Comparison of ENCODE assay signal across 10 cellular contexts in genomic region chr15:100940785-100941379, GRCh38. TPM values are rescaled to one million over a fixed set of nuclear protein-coding genes. Genes with fewer than 3 reads are reported as not detected.
DNase-seq lines count a peak whose midpoint lies in the region; ATAC-seq, FAIRE-seq and TF ChIP-seq lines count a peak whose summit lies in the region.
"Had no signal": no experiment of that assay in that cellular context is flagged by ENCODE, and none has a peak within 500 bp of the region (broad histone marks: within the 10 kb centered on the region; RNA-seq: fewer than 3 reads in every experiment).

No MANE protein-coding gene starts in this region.

- 70% methylated on average over 2 of the region's 2 CpGs for WGBS in esophagus muscularis mucosa

- intact Hi-C loops in esophagus muscularis mucosa (cut with DNase I) = no loop called here
- intact Hi-C loops in activated CD4-positive, alpha-beta T cell treated with anti-CD3 and anti-CD28 coated beads for 36 hours (cut with DNase I, micrococcal nuclease) = no loop called here

- TF ChIP-seq EP300 in esophagus muscularis mucosa (IDR thresholded peaks at IDR 0.05) = no peak

- FAIRE-seq in GM18507 (lab: Jason Lieb, UNC) = peak; percentile 93

- DNase-seq in GM18507 (ENCODE audit: extremely low spot score, insufficient read length, low read depth) = no peak
- peak; percentile 88 for DNase-seq in esophagus muscularis mucosa (ENCODE audit: extremely low spot score)
- DNase-seq in NK-92 (lab: John Stamatoyannopoulos, UW; ENCODE audit: unreplicated experiment) = no peak
- no peak for DNase-seq in GM23338 (ENCODE audit: low spot score)
- DNase-seq in activated CD4-positive, alpha-beta T cell treated with anti-CD3 and anti-CD28 coated beads for 36 hours = no peak
- DNase-seq: effector CD4-positive, alpha-beta T cell; NCI-H1092 had no signal

- no peak overlapping the region for H3K27ac Mint-ChIP-seq in GM23338
- no peak overlapping the region for H3K27ac Mint-ChIP-seq in activated CD4-positive, alpha-beta T cell treated with anti-CD3 and anti-CD28 coated beads for 36 hours

- ATAC-seq in GM21717 (IDR thresholded peaks at IDR 0.05; ENCODE audit: unreplicated experiment) (peak; percentile 65), HG03520 (IDR thresholded peaks at IDR 0.05; ENCODE audit: unreplicated experiment) (peak; percentile 85), GM23338 (no peak), SK-N-SH treated with all-trans-retinoic acid at 6 μM for 48 hours (no peak)
- ATAC-seq in activated CD4-positive, alpha-beta T cell treated with anti-CD3 and anti-CD28 coated beads for 36 hours = no peak

- POLR2A ChIA-PET in activated CD4-positive, alpha-beta T cell treated with anti-CD3 and anti-CD28 coated beads for 36 hours (lab: Charles Lee) = no interaction called here

- H3K27me3 ChIP-seq in esophagus muscularis mucosa (no peaks in the 10 kb centered on the region), GM23338 (ENCODE audit: insufficient read depth) (no peaks in the 10 kb centered on the region)

- no peaks in the 10 kb centered on the region for H3K9me3 Mint-ChIP-seq in GM23338
- no peaks in the 10 kb centered on the region for H3K9me3 Mint-ChIP-seq in activated CD4-positive, alpha-beta T cell treated with anti-CD3 and anti-CD28 coated beads for 36 hours (ENCODE audit: low read depth)

- H2AFZ ChIP-seq in GM23338 = no peak overlapping the region

- H3K79me2 ChIP-seq in GM23338 (replicated peaks; ENCODE audit: insufficient read depth) = no peaks in the 10 kb centered on the region

- CTCF ChIA-PET in activated CD4-positive, alpha-beta T cell treated with anti-CD3 and anti-CD28 coated beads for 36 hours (lab: Charles Lee) = no interaction called here

- no peak overlapping the region for H3K4me3 Mint-ChIP-seq in GM23338
- no peak overlapping the region for H3K4me3 Mint-ChIP-seq in activated CD4-positive, alpha-beta T cell treated with anti-CD3 and anti-CD28 coated beads for 36 hours

- H3K27me3 Mint-ChIP-seq in GM23338 (ENCODE audit: insufficient read depth, low read depth, poor library complexity) = no peaks in the 10 kb centered on the region
- peaks cover 1% of the 10 kb centered on the region for H3K27me3 Mint-ChIP-seq in activated CD4-positive, alpha-beta T cell treated with anti-CD3 and anti-CD28 coated beads for 36 hours

- H3K4me1 ChIP-seq in esophagus muscularis mucosa (peaks cover 0 to 9% (median 3%) of the 10 kb centered on the region in 4 donors), GM23338 (ENCODE audit: insufficient read depth) (no peaks in the 10 kb centered on the region)

- no peaks in the 10 kb centered on the region for H3K36me3 ChIP-seq in esophagus muscularis mucosa
- no peaks in the 10 kb centered on the region for H3K36me3 ChIP-seq in GM23338 (ENCODE audit: insufficient read depth)

- no peaks in the 10 kb centered on the region for H3F3A ChIP-seq in GM23338 (replicated peaks; ENCODE audit: low read depth)

- H3K36me3 Mint-ChIP-seq in GM23338 (ENCODE audit: low read depth) = no peaks in the 10 kb centered on the region
- no peaks in the 10 kb centered on the region for H3K36me3 Mint-ChIP-seq in activated CD4-positive, alpha-beta T cell treated with anti-CD3 and anti-CD28 coated beads for 36 hours (ENCODE audit: low read depth)

- H4K20me1 ChIP-seq in GM23338 (replicated peaks; ENCODE audit: insufficient read depth) = no peaks in the 10 kb centered on the region

- H3K4me1 Mint-ChIP-seq in GM23338 = no peaks in the 10 kb centered on the region
- H3K4me1 Mint-ChIP-seq in activated CD4-positive, alpha-beta T cell treated with anti-CD3 and anti-CD28 coated beads for 36 hours = no peaks in the 10 kb centered on the region

- no peak overlapping the region for H3K27ac ChIP-seq in esophagus muscularis mucosa (replicated peaks in 1 of 4)
- H3K27ac ChIP-seq in GM23338 (ENCODE audit: low read depth) = no peak overlapping the region

- H3K4me3 ChIP-seq in esophagus muscularis mucosa = no peak overlapping the region
- H3K4me3 ChIP-seq in GM23338 = no peak overlapping the region

- H3K9me3 ChIP-seq in esophagus muscularis mucosa = peaks cover 0 to 4% (median 2%) of the 10 kb centered on the region in 4 donors

- H3K4me2 ChIP-seq in GM23338 = no peak overlapping the region

- TF ChIP-seq POLR2A in esophagus muscularis mucosa (IDR thresholded peaks at IDR 0.05; ENCODE audit: low read depth) = no peak

- no peak for TF ChIP-seq CTCF in esophagus muscularis mucosa (IDR thresholded peaks at IDR 0.05)
- TF ChIP-seq CTCF in GM23338 (conservative IDR thresholded peaks at IDR 0.05; ENCODE audit: low read depth in 2 of 2) = no peak

- H3K9me2 ChIP-seq in GM23338 (ENCODE audit: insufficient read depth) = no peaks in the 10 kb centered on the region

TF ChIP-seq in GM23338, 12 proteins besides CTCF, POLR2A, EP300 and RAD21 (continues in another document):
- TF ChIP-seq STAT1 (IDR thresholded peaks at IDR 0.05; ENCODE audit: unreplicated experiment) = no peak
- no peak for TF ChIP-seq NANOG (IDR thresholded peaks at IDR 0.05; ENCODE audit: borderline replicate concordance)

TF ChIP-seq in SK-N-SH treated with all-trans-retinoic acid at 6 μM for 48 hours, 23 proteins besides CTCF, POLR2A, EP300 and RAD21:
- TF ChIP-seq POU6F1 (CRISPR knock-in tag; IDR thresholded peaks at IDR 0.05; ENCODE audit: borderline replicate concordance, low read depth) (no peak), PPARA (CRISPR knock-in tag; IDR thresholded peaks at IDR 0.05; ENCODE audit: borderline replicate concordance) (no peak), ZNF565 (CRISPR knock-in tag; conservative IDR thresholded peaks at IDR 0.05; ENCODE audit: low read depth) (no peak), OSR1 (CRISPR knock-in tag; IDR thresholded peaks at IDR 0.05) (no peak), TSHZ2 (CRISPR knock-in tag; IDR thresholded peaks at IDR 0.05) (no peak), TOX (CRISPR knock-in tag; IDR thresholded peaks at IDR 0.05; ENCODE audit: borderline replicate concordance) (no peak), BACH2 (CRISPR knock-in tag; IDR thresholded peaks at IDR 0.05; ENCODE audit: borderline replicate concordance) (no peak), ZNF8 (CRISPR knock-in tag; IDR thresholded peaks at IDR 0.05) (no peak), SNAI2 (CRISPR knock-in tag; IDR thresholded peaks at IDR 0.05) (no peak), CSDC2 (CRISPR knock-in tag; IDR thresholded peaks at IDR 0.05) (no peak), ARNTL (CRISPR knock-in tag; IDR thresholded peaks at IDR 0.05; ENCODE audit: borderline replicate concordance, low read depth) (no peak)

RNA-seq across cellular contexts. Expression of gene LRRK1, which starts 21.7 kb away (rescaled TPM):
- total RNA-seq in esophagus muscularis mucosa = 10 to 100 TPM; 11.3 to 18.0 (median 15.4) TPM
- total RNA-seq in GM23338 (2014; rRNA removed; shearing (Covaris generic)) = 2.6 and 4.4 TPM in 2 replicates
- polyA plus RNA-seq in GM23338 (2016; fragmentation: Nextera tagmentation; extraction: Ambion mirVana) = 4.1 and 4.5 TPM in 2 replicates
- total RNA-seq in activated CD4-positive, alpha-beta T cell treated with anti-CD3 and anti-CD28 coated beads for 36 hours = under 1 TPM; 0.35 to 0.73 TPM

Comparison
In these comparisons a context has a peak if more than half of its experiments do, and no peak if none do; other contexts are left out.
1. ATAC-seq: peak in GM21717 (single experiment) and HG03520 (single experiment); none in GM23338 (single experiment), activated CD4-positive, alpha-beta T cell treated with anti-CD3 and anti-CD28 coated beads for 36 hours (single experiment) and SK-N-SH treated with all-trans-retinoic acid at 6 μM for 48 hours (single experiment).